12 cellular contexts compared by ENCODE assay signal in genomic region chr18:50143295-50143694, GRCh38. TPM values are rescaled to one million over a fixed set of nuclear protein-coding genes. Genes with fewer than 3 reads are reported as not detected.
"Had no signal": no experiment of that assay in that cellular context is flagged by ENCODE, and none has a peak within 500 bp of the region (broad histone marks: within the 10 kb centered on the region; RNA-seq: fewer than 3 reads in every experiment).

No MANE protein-coding gene starts in this region.

- H3K36me3 Mint-ChIP-seq: activated naive CD4-positive, alpha-beta T cell treated with anti-CD3 and anti-CD28 coated beads, Interleukin-2, amount 50 U/mL, for 72 hours had no signal

- ATAC-seq: activated CD4-positive, CD25-positive, alpha-beta regulatory T cell treated with anti-CD3 and anti-CD28 coated beads, Interleukin-2, amount 50 U/mL, for 24 hours; T-helper 17 cell had no signal

- H3K4me1 ChIP-seq: sigmoid colon had no signal

- H3K4me1 Mint-ChIP-seq: T-helper 17 cell had no signal

- H3K4me3 ChIP-seq: sigmoid colon had no signal

- H3K27ac ChIP-seq: sigmoid colon had no signal

- H3K27ac Mint-ChIP-seq: activated naive CD4-positive, alpha-beta T cell treated with anti-CD3 and anti-CD28 coated beads, Interleukin-2, amount 50 U/mL, for 72 hours; nephron progenitor cell; T-helper 17 cell had no signal

- DNase-seq: activated effector memory CD4-positive, alpha-beta T cell treated with Interleukin-2 at 50 U/mL for 16 hours; amygdala; hypothalamus; left colon; nephron progenitor cell; sigmoid colon; stimulated activated CD4-positive, alpha-beta T cell treated with anti-CD3 and anti-CD28 coated beads, Interleukin-2, amount 100 ng/mL, for 48 hours; stimulated activated naive CD4-positive, alpha-beta T cell treated with Interleukin-2 at 50 U/mL for 16 hours; T-helper 17 cell had no signal

- H3K36me3 ChIP-seq: sigmoid colon had no signal

- H3K27me3 ChIP-seq: sigmoid colon had no signal

- H3K4me3 Mint-ChIP-seq: nephron progenitor cell, T-helper 17 cell had no signal

RNA-seq across cellular contexts. Expression of gene MYO5B, which starts 51.7 kb away (rescaled TPM):
- total RNA-seq: osteocyte had no signal
